In the genomic region with DNA sequence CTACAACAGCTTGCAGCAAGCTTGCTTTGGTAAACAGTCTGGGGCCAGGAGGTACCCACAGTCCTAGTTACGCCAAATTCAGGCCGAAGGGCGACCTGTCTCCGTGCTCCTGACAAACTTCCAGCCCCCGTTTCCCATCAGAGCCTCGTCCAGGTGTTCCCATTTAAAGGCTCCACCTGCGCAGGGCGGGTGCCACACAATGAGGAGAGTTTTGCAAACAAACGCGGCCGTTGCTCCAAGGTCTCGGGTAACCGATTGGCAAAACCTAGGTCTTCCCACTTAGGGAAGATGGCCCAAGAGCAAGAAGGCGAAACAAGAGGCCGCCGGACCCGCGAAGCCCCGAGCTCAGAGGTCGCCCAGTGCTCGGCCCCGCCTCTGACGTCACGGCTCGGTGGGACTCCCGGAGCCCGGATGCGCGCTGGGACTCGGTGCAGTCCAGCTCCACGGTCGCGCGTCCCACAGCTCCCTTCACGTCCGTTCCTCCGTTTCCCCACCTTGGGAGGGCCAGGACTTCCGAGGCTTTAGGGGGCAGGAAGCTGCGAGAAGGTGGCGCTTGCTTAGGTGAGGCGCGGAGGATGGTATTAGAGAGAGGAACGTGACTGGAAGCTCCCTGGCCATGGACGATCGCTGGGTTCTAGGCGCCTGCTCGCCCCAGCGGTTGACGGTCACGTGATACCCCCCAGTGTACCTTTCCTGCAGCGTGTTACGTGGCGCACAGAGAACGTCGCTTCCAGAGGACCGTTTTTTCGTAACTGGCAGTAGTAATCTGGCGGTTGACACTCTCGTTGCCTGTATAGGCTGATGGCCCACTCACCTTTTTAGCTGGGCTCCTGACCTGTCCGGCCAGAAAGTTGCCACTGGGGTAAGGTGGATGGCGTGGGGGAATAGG, we compare ENCODE assay signal across 8 cellular contexts. TPM values are rescaled to one million over a fixed set of nuclear protein-coding genes. Genes with fewer than 3 reads are reported as not detected.
A peak's percentile ranks its signal among the peaks of the same experiment; 100 is the strongest.
DNase-seq lines count a peak whose midpoint lies in the region; ATAC-seq and TF ChIP-seq lines count a peak whose summit lies in the region.

No MANE protein-coding gene starts in this region.

- H3K27ac Mint-ChIP-seq in activated T-helper 17 cell treated with anti-CD3 and anti-CD28 coated beads, Interleukin-2, amount 50 U/mL, for 72 hours, result peak overlapping the region; percentile 96

- TF ChIP-seq POLR2A in gastroesophageal sphincter (IDR thresholded peaks at IDR 0.05), result no peak
- no peak for TF ChIP-seq POLR2A in uterus (IDR thresholded peaks at IDR 0.05)

- H3K36me3 Mint-ChIP-seq in activated T-helper 17 cell treated with anti-CD3 and anti-CD28 coated beads, Interleukin-2, amount 50 U/mL, for 72 hours (ENCODE audit: low read depth), result peaks cover 7% of the 10 kb centered on the region

- peak; percentile 79 for ATAC-seq in HG02623 (IDR thresholded peaks at IDR 0.05; ENCODE audit: unreplicated experiment)
- ATAC-seq in activated T-helper 17 cell treated with anti-CD3 and anti-CD28 coated beads, Interleukin-2, amount 50 U/mL, for 72 hours (replicated peaks), result peak; percentile 96
- ATAC-seq in gastroesophageal sphincter, result peak; percentile 69
- ATAC-seq in GM18502 (IDR thresholded peaks at IDR 0.05; ENCODE audit: poor library complexity, unreplicated experiment), result no peak

- no peaks in the 10 kb centered on the region for H3K27me3 Mint-ChIP-seq in activated T-helper 17 cell treated with anti-CD3 and anti-CD28 coated beads, Interleukin-2, amount 50 U/mL, for 72 hours

- intact Hi-C loops in uterus (cut with DNase I; ENCODE audit: low total_unique reads), result no loop called here

- no peaks in the 10 kb centered on the region for H3K4me1 Mint-ChIP-seq in activated T-helper 17 cell treated with anti-CD3 and anti-CD28 coated beads, Interleukin-2, amount 50 U/mL, for 72 hours

- TF ChIP-seq CTCF in gastroesophageal sphincter (IDR thresholded peaks at IDR 0.05), result no peak
- no peak for TF ChIP-seq CTCF in uterus (IDR thresholded peaks at IDR 0.05)

- no peaks in the 10 kb centered on the region for H3K9me3 Mint-ChIP-seq in activated T-helper 17 cell treated with anti-CD3 and anti-CD28 coated beads, Interleukin-2, amount 50 U/mL, for 72 hours

- H3K9me3 ChIP-seq in ES-I3 (ENCODE audit: control insufficient read depth, insufficient read depth, low read length) (no peaks in the 10 kb centered on the region), gastroesophageal sphincter (no peaks in the 10 kb centered on the region), uterus (no peaks in the 10 kb centered on the region)

- peak overlapping the region; percentile 87 for H3K4me3 Mint-ChIP-seq in activated T-helper 17 cell treated with anti-CD3 and anti-CD28 coated beads, Interleukin-2, amount 50 U/mL, for 72 hours

- H3K9ac ChIP-seq in ES-I3 (ENCODE audit: low read depth, low read length), result peak overlapping the region; percentile 58; the same call in 1 of the 2 replicates
- H3K9ac ChIP-seq in rectal smooth muscle tissue (ENCODE audit: low read length), result no peak overlapping the region

- H3K27me3 ChIP-seq in gastroesophageal sphincter, result peaks cover 13% of the 10 kb centered on the region
- no peaks in the 10 kb centered on the region for H3K27me3 ChIP-seq in rectal smooth muscle tissue (ENCODE audit: control insufficient read depth, insufficient read depth, low read length)
- no peaks in the 10 kb centered on the region for H3K27me3 ChIP-seq in uterus

- H3K27ac ChIP-seq in gastroesophageal sphincter (peak overlapping the region in 1 of 4 donors; percentile 29), rectal smooth muscle tissue (ENCODE audit: low read depth, low read length) (no peak overlapping the region), uterus (no peak overlapping the region)

- H3K36me3 ChIP-seq in ES-I3 (ENCODE audit: insufficient read depth, low read length), result no peaks in the 10 kb centered on the region
- no peaks in the 10 kb centered on the region for H3K36me3 ChIP-seq in gastroesophageal sphincter
- no peaks in the 10 kb centered on the region for H3K36me3 ChIP-seq in rectal smooth muscle tissue (ENCODE audit: control insufficient read depth, insufficient read depth, low read length)
- H3K36me3 ChIP-seq in uterus, result no peaks in the 10 kb centered on the region

- 12 to 18% methylated on average over 5 to 11 of the region's 61 CpGs for WGBS in gastroesophageal sphincter (ENCODE audit: low coverage in 1 of 2), 2 donors

- H3K4me1 ChIP-seq in ES-I3 (ENCODE audit: insufficient read depth, low read length) (no peaks in the 10 kb centered on the region; the same call in 1 of the 2 replicates), gastroesophageal sphincter (peaks cover 0 to 8% (median 0%) of the 10 kb centered on the region in 3 donors), rectal smooth muscle tissue (ENCODE audit: control insufficient read depth, insufficient read depth, low read length) (no peaks in the 10 kb centered on the region), uterus (no peaks in the 10 kb centered on the region)

- H3K4me3 ChIP-seq in gastroesophageal sphincter, result peak overlapping the region; percentile 21 to 46
- peak overlapping the region; percentile 71 for H3K4me3 ChIP-seq in rectal smooth muscle tissue (ENCODE audit: low read length)
- H3K4me3 ChIP-seq in uterus, result peak overlapping the region in 1 of 2 donors; percentile 28

- no peak for TF ChIP-seq EP300 in gastroesophageal sphincter (IDR thresholded peaks at IDR 0.05)

- DNase-seq in NCI-H510A treated with DMSO at 0.1 percent for 48 hours (lab: John Stamatoyannopoulos, UW) (peak; percentile 58), uterus (peak; percentile 18 to 20)

RNA-seq across cellular contexts. Expression of gene KDM4C, which starts 41.8 kb away (rescaled TPM):
- total RNA-seq in activated T-helper 17 cell treated with anti-CD3 and anti-CD28 coated beads, Interleukin-2, amount 50 U/mL, for 72 hours, result 10 to 100 TPM; 46.6 to 70.9 TPM
- 10 to 100 TPM; 17.7 to 65.2 (median 29.5) TPM for total RNA-seq in gastroesophageal sphincter
- total RNA-seq in uterus, result 10 to 100 TPM; 29.1 to 61.4 (median 45.5) TPM
